ENCODE assay signal across 23 cellular contexts in the genomic region with DNA sequence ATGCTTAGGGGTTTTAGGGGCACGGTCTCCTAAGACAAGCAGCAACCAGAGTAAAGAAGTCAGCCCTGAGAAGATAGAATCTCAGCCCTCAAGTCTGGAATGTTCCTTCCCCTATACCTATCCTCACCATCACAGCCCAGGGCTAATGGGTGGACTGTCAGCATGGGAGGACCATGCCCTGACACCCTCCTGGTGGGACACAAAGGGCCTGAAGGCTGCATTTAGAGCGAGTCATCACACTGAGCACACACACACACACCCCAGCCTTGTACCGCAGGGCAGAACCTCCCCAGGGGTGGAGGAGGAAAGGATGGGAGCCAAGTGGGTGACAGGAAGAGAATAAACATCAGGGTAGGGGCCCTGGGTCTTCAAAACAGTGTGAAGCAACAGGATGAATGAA.
DNase-seq lines count a peak whose midpoint lies in the region; ATAC-seq, FAIRE-seq and TF ChIP-seq lines count a peak whose summit lies in the region.
"Had no signal": no experiment of that assay in that cellular context is flagged by ENCODE, and none has a peak within 500 bp of the region (broad histone marks: within the 10 kb centered on the region; RNA-seq: fewer than 3 reads in every experiment).

No MANE protein-coding gene starts in this region.

- no peak for ATAC-seq in GM18861 (IDR thresholded peaks at IDR 0.05; ENCODE audit: unreplicated experiment)
- ATAC-seq: effector memory CD8-positive, alpha-beta T cell; naive thymus-derived CD8-positive, alpha-beta T cell had no signal

- H4K20me1 ChIP-seq in KMS-11 (ENCODE audit: insufficient read depth), result no peaks in the 10 kb centered on the region

- no peak overlapping the region for H2BK15ac ChIP-seq in mesendoderm (replicated peaks; ENCODE audit: low read depth)

- H3K4me2 ChIP-seq in KMS-11 (peak overlapping the region; percentile 63), mesendoderm (ENCODE audit: low read length) (no peak overlapping the region)

- no peak overlapping the region for H2BK5ac ChIP-seq in mesendoderm (ENCODE audit: low read length)

- H4K5ac ChIP-seq in mesendoderm (ENCODE audit: low read length), result no peak overlapping the region

- H3K56ac ChIP-seq in mesendoderm (ENCODE audit: low read length), result no peak overlapping the region

- H2AK5ac ChIP-seq in mesendoderm (ENCODE audit: low read length), result no peak overlapping the region

- H3K9ac ChIP-seq in KMS-11 (peak overlapping the region; percentile 22; the same call in 1 of the 2 replicates), mesendoderm (ENCODE audit: low read length) (no peak overlapping the region)

- no peaks in the 10 kb centered on the region for H3K79me1 ChIP-seq in mesendoderm (ENCODE audit: low read length)

- WGBS in mesendoderm (ENCODE audit: extremely low coverage, insufficient coverage, low lambda C conversion rate), result no CpG with 5 or more reads among the region's 3 CpGs

- peak overlapping the region; percentile 84 for H3K27ac ChIP-seq in KMS-11
- no peak overlapping the region for H3K27ac ChIP-seq in mesendoderm (ENCODE audit: low read depth, low read length)
- H3K27ac ChIP-seq: ovary, tibial nerve had no signal

- H3K4me3 ChIP-seq in KMS-11 (IDR thresholded peaks at IDR 0.05; ENCODE audit: insufficient read depth, low read depth, low read length) (no peak overlapping the region), bronchial epithelial cell (ENCODE audit: low read depth, low read length) (no peak overlapping the region), mesendoderm (ENCODE audit: low read length) (no peak overlapping the region)
- H3K4me3 ChIP-seq: heart right ventricle, ovary, tibial nerve had no signal

- H3K79me2 ChIP-seq in KMS-11 (ENCODE audit: insufficient read depth, low read depth) (no peaks in the 10 kb centered on the region), mesendoderm (ENCODE audit: control insufficient read depth, insufficient read depth, low read length) (no peaks in the 10 kb centered on the region)

- peaks cover 44% of the 10 kb centered on the region for H3K4me1 ChIP-seq in KMS-11 (ENCODE audit: low read depth, poor library complexity, severe bottlenecking)
- no peaks in the 10 kb centered on the region for H3K4me1 ChIP-seq in mesendoderm (ENCODE audit: control insufficient read depth, low read depth, low read length)
- H3K4me1 ChIP-seq: tibial nerve had no signal

- H3K27me3 ChIP-seq in KMS-11 (ENCODE audit: insufficient read depth, low read depth) (no peaks in the 10 kb centered on the region), bronchial epithelial cell (ENCODE audit: control insufficient read depth, insufficient read depth, low read length) (no peaks in the 10 kb centered on the region), mesendoderm (ENCODE audit: insufficient read depth, low read length, poor library complexity) (no peaks in the 10 kb centered on the region)
- H3K27me3 ChIP-seq: heart right ventricle, ovary, tibial nerve had no signal

- H3K36me3 ChIP-seq in KMS-11 (ENCODE audit: insufficient read depth) (no peaks in the 10 kb centered on the region), bronchial epithelial cell (ENCODE audit: control insufficient read depth, insufficient read depth, low read length) (no peaks in the 10 kb centered on the region), mesendoderm (ENCODE audit: control insufficient read depth, insufficient read depth, low read length) (no peaks in the 10 kb centered on the region)
- H3K36me3 ChIP-seq: heart right ventricle, ovary, tibial nerve had no signal

- H2AFZ ChIP-seq in KMS-11 (ENCODE audit: low read depth), result no peak overlapping the region

- H3K4ac ChIP-seq in mesendoderm (ENCODE audit: low read depth, low read length), result no peak overlapping the region

- no peak for FAIRE-seq in bronchial epithelial cell (lab: Jason Lieb, UNC)
- FAIRE-seq: GM18507, H1, islet of Langerhans had no signal

- no peak for TF ChIP-seq CTCF in KMS-11 (conservative IDR thresholded peaks at IDR 0.05; ENCODE audit: low read depth, low read length)
- no peak for TF ChIP-seq CTCF in bronchial epithelial cell (IDR thresholded peaks at IDR 0.05; ENCODE audit: insufficient read depth, low read length, severe bottlenecking)

- DNase-seq in Daoy (ENCODE audit: low read depth) (peak; percentile 23), bronchial epithelial cell (ENCODE audit: low read depth) (peak; percentile 56), mesendoderm (peak; percentile 14), NCI-H526 (lab: John Stamatoyannopoulos, UW) (no peak), Kasumi-1 (lab: John Stamatoyannopoulos, UW) (no peak), NCI-H2227 (lab: John Stamatoyannopoulos, UW; ENCODE audit: unreplicated experiment) (no peak)
- DNase-seq: activated CD4-positive, alpha-beta T cell treated with anti-CD3 and anti-CD28 coated beads, Interleukin-2, amount 10 ng/mL, durations not matched to agents 7 days and 5 days; activated gamma-delta T cell; amniotic stem cell; effector memory CD8-positive, alpha-beta T cell; naive thymus-derived CD8-positive, alpha-beta T cell; NCI-H187 treated with DMSO at 0.1 percent for 48 hours; NK-92 treated with Interleukin-12 subunit alpha and Interleukin-12 subunit beta, amount 100 ng/mL, for 24 hours; ovary; stimulated activated CD4-positive, alpha-beta T cell treated with anti-CD3 and anti-CD28 coated beads, Interleukin-1b, Interleukin-23, amount 100 ng/mL, for 48 hours; stimulated activated naive CD8-positive, alpha-beta T cell treated with anti-CD3 and anti-CD28 coated beads, Interleukin-15, Interleukin-2, amounts not matched to agents 100 U/mL and 50 U/mL, for 24 hours had no signal

- no peak overlapping the region for H2BK120ac ChIP-seq in mesendoderm (ENCODE audit: low read depth, low read length)

- H3K23ac ChIP-seq in mesendoderm (ENCODE audit: low read length), result no peak overlapping the region

- H3K18ac ChIP-seq in mesendoderm (ENCODE audit: low read length), result no peak overlapping the region

- H4K8ac ChIP-seq in mesendoderm (ENCODE audit: low read depth, low read length), result no peak overlapping the region

Comparison
In these comparisons a context has a peak if more than half of its experiments do, and no peak if none do; other contexts are left out.
1. DNase-seq: peak in Daoy (single experiment), bronchial epithelial cell (single experiment) and mesendoderm (single experiment); none in NCI-H526 (0 of 2), Kasumi-1 (0 of 2) and NCI-H2227 (single experiment).